ENCODE assay signal across 1 cellular context in genomic region chr1:161738627-161739287, GRCh38.
TF ChIP-seq lines count a peak whose summit lies in the region.

No MANE protein-coding gene starts in this region.

TF ChIP-seq in K562, 482 proteins besides CTCF, POLR2A, EP300 and RAD21 (continued from another document and continues in another):
- TF ChIP-seq ZBTB12 (CRISPR knock-in tag; IDR thresholded peaks at IDR 0.05) (no peak), POLR2G (IDR thresholded peaks at IDR 0.05; ENCODE audit: low read depth, low read length) (no peak), CBFA2T2 (conservative IDR thresholded peaks at IDR 0.05) (peak; percentile 34; the same call in 1 of the 2 replicates), FOXK2 (conservative IDR thresholded peaks at IDR 0.05 in 1 of 2, IDR thresholded peaks at IDR 0.05 in 1 of 2; ENCODE audit: low read depth in 2 of 2) (peak; percentile 50 to 62; a peak in 2 of 4 replicates), ZKSCAN8 (CRISPR knock-in tag; IDR thresholded peaks at IDR 0.05) (no peak; the same call in 1 of the 2 replicates), HMBOX1 (IDR thresholded peaks at IDR 0.05) (peak; percentile 51; the same call in 1 of the 2 replicates), ZNF444 (CRISPR knock-in tag; IDR thresholded peaks at IDR 0.05) (no peak), MCM2 (IDR thresholded peaks at IDR 0.05; ENCODE audit: low read depth) (no peak), ILF3 (IDR thresholded peaks at IDR 0.05; ENCODE audit: borderline replicate concordance) (no peak), ATF7 (IDR thresholded peaks at IDR 0.05) (peak; percentile 73), MAFG (tag; conservative IDR thresholded peaks at IDR 0.05) (peak; percentile 34), AFF4 (CRISPR knock-in tag; IDR thresholded peaks at IDR 0.05) (no peak; the same call in 1 of the 2 replicates), STAG1 (CRISPR knock-in tag; IDR thresholded peaks at IDR 0.05; ENCODE audit: borderline replicate concordance) (peak; percentile 32; the same call in 1 of the 2 replicates), EP400 (IDR thresholded peaks at IDR 0.05) (no peak), BRF1 (IDR thresholded peaks at IDR 0.05; ENCODE audit: borderline replicate concordance, extremely low read depth, insufficient read length) (no peak), HCFC1 (IDR thresholded peaks at IDR 0.05; ENCODE audit: low read depth, low read length) (no peak; the same call in 1 of the 2 replicates), SLC30A9 (CRISPR knock-in tag; IDR thresholded peaks at IDR 0.05) (no peak), ZNF253 (CRISPR knock-in tag; conservative IDR thresholded peaks at IDR 0.05) (no peak), GMEB1 (CRISPR knock-in tag; IDR thresholded peaks at IDR 0.05) (no peak), DMBX1 (CRISPR knock-in tag; IDR thresholded peaks at IDR 0.05; ENCODE audit: borderline replicate concordance) (no peak), E2F4 (CRISPR knock-in tag; IDR thresholded peaks at IDR 0.05; ENCODE audit: low read depth) (no peak), MECOM (CRISPR knock-in tag; IDR thresholded peaks at IDR 0.05) (no peak), E2F8 (IDR thresholded peaks at IDR 0.05; ENCODE audit: low read depth, partially characterized antibody) (peak; percentile 69), HNRNPL (IDR thresholded peaks at IDR 0.05; ENCODE audit: low read depth, low read length) (no peak), CGGBP1 (CRISPR knock-in tag; IDR thresholded peaks at IDR 0.05) (no peak), REST (CRISPR knock-in tag; IDR thresholded peaks at IDR 0.05; ENCODE audit: low read depth) (no peak), ZNF644 (tag; IDR thresholded peaks at IDR 0.05; ENCODE audit: low read depth) (no peak), ZC3H11A (IDR thresholded peaks at IDR 0.05; ENCODE audit: low read depth, low read length) (no peak), KDM4B (IDR thresholded peaks at IDR 0.05; ENCODE audit: borderline replicate concordance in 2 of 2, low read depth in 1 of 2) (no peak), CEBPZ (IDR thresholded peaks at IDR 0.05; ENCODE audit: borderline replicate concordance, low read depth, low read length) (no peak), RBM14 (IDR thresholded peaks at IDR 0.05; ENCODE audit: borderline replicate concordance, insufficient read depth, low read depth, low read length) (no peak)
